Comparison of ENCODE assay signal across 10 cellular contexts in the genomic region with DNA sequence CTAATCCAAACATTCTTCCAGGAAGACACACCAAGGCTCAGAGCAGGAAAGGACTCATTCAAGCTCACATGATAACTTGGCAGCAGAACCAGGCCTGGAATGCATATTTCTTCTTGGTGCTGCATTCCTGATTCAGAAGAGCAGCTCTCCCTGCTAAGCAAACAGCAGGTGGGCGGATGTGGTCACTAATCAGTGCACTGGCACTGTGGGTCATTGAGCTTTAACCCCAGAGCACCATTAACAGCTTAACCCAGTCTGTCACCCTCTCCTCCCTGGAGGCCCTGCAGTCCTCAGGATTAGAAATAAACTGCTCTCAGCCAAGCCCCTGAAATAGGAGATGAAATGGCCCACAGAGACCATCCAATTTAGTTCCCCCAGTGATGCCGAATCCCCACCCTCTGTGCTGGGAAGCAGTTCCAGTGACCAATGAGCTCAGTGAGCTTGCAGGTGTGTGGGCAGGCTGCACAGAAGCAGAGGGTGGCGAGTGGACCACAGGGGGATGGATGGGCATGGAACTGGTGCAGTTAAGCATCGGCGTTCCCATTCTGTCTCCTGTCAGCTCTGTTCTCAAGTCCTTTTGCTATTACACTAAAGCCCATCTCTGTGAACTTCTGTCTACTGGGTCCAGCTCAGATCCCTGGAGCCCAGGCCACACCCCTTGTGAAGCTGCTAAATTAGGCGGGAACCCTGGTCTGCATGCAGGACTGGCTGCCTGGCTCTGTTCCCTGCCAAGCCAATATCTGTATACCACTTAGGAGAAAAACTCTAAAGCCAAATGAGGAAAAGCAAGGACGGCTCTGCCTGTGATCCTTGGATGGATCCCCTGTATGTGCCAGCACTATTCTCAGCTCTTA. TPM values are rescaled to one million over a fixed set of nuclear protein-coding genes. Genes with fewer than 3 reads are reported as not detected.
DNase-seq lines count a peak whose midpoint lies in the region; ATAC-seq, FAIRE-seq and TF ChIP-seq lines count a peak whose summit lies in the region.
"Had no signal": no experiment of that assay in that cellular context is flagged by ENCODE, and none has a peak within 500 bp of the region (broad histone marks: within the 10 kb centered on the region; RNA-seq: fewer than 3 reads in every experiment).

No MANE protein-coding gene starts in this region.

- FAIRE-seq in A549 (lab: Jason Lieb, UNC) (no peak), GM12878 (lab: Jason Lieb, UNC) (no peak), kidney (lab: Jason Lieb, UNC) (no peak)

- TF ChIP-seq EP300 in A549 (IDR thresholded peaks at IDR 0.05) (no peak), GM12878 (IDR thresholded peaks at IDR 0.05; ENCODE audit: borderline replicate concordance in 1 of 2, control insufficient read depth in 1 of 2, low read depth in 2 of 2, low read length in 2 of 2) (no peak)

- H3K4me2 ChIP-seq in A549 (no peak overlapping the region), GM12878 (ENCODE audit: control insufficient read depth, insufficient read depth) (no peak overlapping the region)
- H3K4me2 ChIP-seq: BLaER1 had no signal

- intact Hi-C loops in GM12878 (cut with micrococcal nuclease; ENCODE audit: unreplicated experiment) (no loop called here), kidney (cut with DNase I) (no loop called here), esophagus squamous epithelium (cut with DNase I) (no loop called here)

- H3K36me3 ChIP-seq in GM12878 (ENCODE audit: control insufficient read depth in 2 of 2, insufficient read depth in 2 of 2, low read length in 1 of 2) (no peaks in the 10 kb centered on the region), kidney (ENCODE audit: control insufficient read depth in 1 of 2, insufficient read depth in 2 of 2, low read length in 2 of 2) (no peaks in the 10 kb centered on the region), esophagus squamous epithelium (no peaks in the 10 kb centered on the region)
- H3K36me3 ChIP-seq: BLaER1 had no signal

- H3K9me3 ChIP-seq in A549 (no peaks in the 10 kb centered on the region), GM12878 (replicated peaks; ENCODE audit: control insufficient read depth, insufficient read depth, low read length) (no peaks in the 10 kb centered on the region), kidney (ENCODE audit: control insufficient read depth in 1 of 2, low read length in 2 of 2) (no peaks in the 10 kb centered on the region), esophagus squamous epithelium (no peaks in the 10 kb centered on the region)
- H3K9me3 ChIP-seq: BLaER1 had no signal

- no peak overlapping the region for H3K9ac ChIP-seq in GM12878 (ENCODE audit: control insufficient read depth, insufficient read depth, low read length)
- H3K9ac ChIP-seq in kidney (ENCODE audit: low read length in 2 of 2), result peak overlapping the region in 1 of 2 donors; percentile 2
- H3K9ac ChIP-seq: BLaER1 had no signal

- H3K27ac Mint-ChIP-seq in activated naive CD4-positive, alpha-beta T cell treated with anti-CD3 and anti-CD28 coated beads, Interleukin-2, amount 10 ng/mL, durations not matched to agents 7 days and 5 days, result no peak overlapping the region

- 83% methylated on average over 7 of the region's 7 CpGs for WGBS in A549 (ENCODE audit: missing lambda C conversion rate)
- WGBS in GM12878 (ENCODE audit: insufficient coverage, insufficient replicate concordance, low lambda C conversion rate, missing lambda C conversion rate), result 68% methylated on average over 7 of the region's 7 CpGs
- WGBS in esophagus squamous epithelium, 2 donors, result 69 to 74% methylated on average over 5 to 6 of the region's 7 CpGs

- H3K27ac ChIP-seq in A549, result peak overlapping the region; percentile 5 to 11; a peak in 2 of 6 replicates
- H3K27ac ChIP-seq in GM12878 (ENCODE audit: control insufficient read depth, insufficient read depth), result no peak overlapping the region
- peak overlapping the region; percentile 26 to 51 for H3K27ac ChIP-seq in kidney (ENCODE audit: low read depth in 2 of 2, low read length in 2 of 2)
- H3K27ac ChIP-seq in esophagus squamous epithelium, result peak overlapping the region in 1 of 4 donors; percentile 16
- H3K27ac ChIP-seq: BLaER1 had no signal

- no peak overlapping the region for H2AFZ ChIP-seq in GM12878 (ENCODE audit: control insufficient read depth, low read depth, low read length)

- H3K4me3 ChIP-seq in A549, result no peak overlapping the region
- no peak overlapping the region for H3K4me3 ChIP-seq in GM12878
- H3K4me3 ChIP-seq in kidney (ENCODE audit: low read length in 2 of 2), result no peak overlapping the region
- H3K4me3 ChIP-seq in esophagus squamous epithelium, result no peak overlapping the region
- H3K4me3 ChIP-seq: BLaER1 had no signal

- TF ChIP-seq RAD21 in A549 (conservative IDR thresholded peaks at IDR 0.05 in 1 of 2, IDR thresholded peaks at IDR 0.05 in 1 of 2) (no peak), GM12878 (IDR thresholded peaks at IDR 0.05; ENCODE audit: insufficient read depth, low read depth, low read length) (no peak)

- DNase-seq in A549 (ENCODE audit: low read depth in 1 of 2, low spot score in 1 of 2) (no peak), GM12878 (ENCODE audit: low read depth, low spot score) (no peak), kidney (peak; percentile 78), esophagus squamous epithelium (lab: John Stamatoyannopoulos, UW) (no peak), medulla oblongata (ENCODE audit: extremely low spot score) (no peak)
- no peak for DNase-seq in activated naive CD4-positive, alpha-beta T cell treated with anti-CD3 and anti-CD28 coated beads, Interleukin-2, amount 10 ng/mL, durations not matched to agents 7 days and 5 days
- DNase-seq: T1000 had no signal

- POLR2A ChIA-PET in A549 (lab: Yijun Ruan, JAX), result interaction anchor here (0.6 to 1.7 kb wide), 2 partner anchors 16 to 557 kb away, joined by 3 to 12 read pairs; a partner anchor contains a TSS
- POLR2A ChIA-PET in GM12878 (lab: Charles Lee), result no interaction called here

- peak; percentile 30 to 35; a peak in 3 of 6 replicates for ATAC-seq in A549
- peak; percentile 67 for ATAC-seq in HG03432 (IDR thresholded peaks at IDR 0.05; ENCODE audit: unreplicated experiment)
- ATAC-seq in GM12878, result peak; percentile 82
- no peak for ATAC-seq in HG03280 (IDR thresholded peaks at IDR 0.05; ENCODE audit: unreplicated experiment)

- RAD21 ChIA-PET in GM12878 (lab: Charles Lee; ENCODE audit: unreplicated experiment), result no interaction called here

- H3K4me1 ChIP-seq in A549 (peaks cover 23% of the 10 kb centered on the region), GM12878 (ENCODE audit: control insufficient read depth, insufficient read depth, low read length) (peaks cover 17% of the 10 kb centered on the region), kidney (ENCODE audit: control insufficient read depth in 1 of 2, insufficient read depth in 1 of 2, low read depth in 1 of 2, low read length in 2 of 2) (peaks cover 7% of the 10 kb centered on the region in 2 donors), esophagus squamous epithelium (peaks cover 0 to 9% (median 7%) of the 10 kb centered on the region in 3 donors)

- TF ChIP-seq CTCF in A549 (IDR thresholded peaks at IDR 0.05), result no peak
- no peak for TF ChIP-seq CTCF in GM12878 (IDR thresholded peaks at IDR 0.05 in 2 of 3, conservative IDR thresholded peaks at IDR 0.05 in 1 of 3; ENCODE audit: control insufficient read depth in 2 of 3, extremely low read depth in 1 of 3, insufficient read depth in 1 of 3, low read depth in 3 of 3, low read length in 3 of 3)
- no peak for TF ChIP-seq CTCF in kidney (IDR thresholded peaks at IDR 0.05; ENCODE audit: borderline replicate concordance, extremely low read depth, insufficient read depth)
- no peak for TF ChIP-seq CTCF in esophagus squamous epithelium (IDR thresholded peaks at IDR 0.05)

- peaks cover 19% of the 10 kb centered on the region for H3K4me1 Mint-ChIP-seq in activated naive CD4-positive, alpha-beta T cell treated with anti-CD3 and anti-CD28 coated beads, Interleukin-2, amount 10 ng/mL, durations not matched to agents 7 days and 5 days

- in situ Hi-C loops in GM12878 (cut with MboI), result no loop called here

- no TSS peak for BruUV-seq in GM12878 (replicated peaks; lab: Mats Ljungman, UMichigan)

- no peaks in the 10 kb centered on the region for H3K9me3 Mint-ChIP-seq in activated naive CD4-positive, alpha-beta T cell treated with anti-CD3 and anti-CD28 coated beads, Interleukin-2, amount 10 ng/mL, durations not matched to agents 7 days and 5 days

- SMC1A ChIA-PET in GM12878 (lab: Charles Lee; ENCODE audit: uncharacterized antibody, unreplicated experiment), result interaction anchor here (0.7 to 1.4 kb wide), 2 partner anchors 29 to 128 kb away, joined by 3 to 6 read pairs; no protein-coding TSS in a partner anchor

- TF ChIP-seq POLR2A in A549 (IDR thresholded peaks at IDR 0.05; ENCODE audit: low read length) (no peak), GM12878 (IDR thresholded peaks at IDR 0.05; ENCODE audit: low read depth, low read length) (no peak), esophagus squamous epithelium (IDR thresholded peaks at IDR 0.05) (no peak)

- no peaks in the 10 kb centered on the region for H3K27me3 Mint-ChIP-seq in activated naive CD4-positive, alpha-beta T cell treated with anti-CD3 and anti-CD28 coated beads, Interleukin-2, amount 10 ng/mL, durations not matched to agents 7 days and 5 days

- H3K27me3 ChIP-seq in GM12878 (replicated peaks in 1 of 2; ENCODE audit: control insufficient read depth in 2 of 2, insufficient read depth in 2 of 2, low read length in 1 of 2), result no peaks in the 10 kb centered on the region
- H3K27me3 ChIP-seq in esophagus squamous epithelium, result no peaks in the 10 kb centered on the region
- H3K27me3 ChIP-seq: BLaER1 had no signal

- H4K20me1 ChIP-seq in GM12878 (ENCODE audit: control insufficient read depth, insufficient read depth), result no peaks in the 10 kb centered on the region
- H4K20me1 ChIP-seq: BLaER1 had no signal

- no peak overlapping the region for H3K4me3 Mint-ChIP-seq in activated naive CD4-positive, alpha-beta T cell treated with anti-CD3 and anti-CD28 coated beads, Interleukin-2, amount 10 ng/mL, durations not matched to agents 7 days and 5 days

- no peaks in the 10 kb centered on the region for H3K79me2 ChIP-seq in GM12878 (ENCODE audit: control insufficient read depth, insufficient read depth, low read length)

- H3K36me3 Mint-ChIP-seq in activated naive CD4-positive, alpha-beta T cell treated with anti-CD3 and anti-CD28 coated beads, Interleukin-2, amount 10 ng/mL, durations not matched to agents 7 days and 5 days, result no peaks in the 10 kb centered on the region

- CTCF ChIA-PET in A549 (lab: Yijun Ruan, JAX), result interaction anchor here (0.6 to 3.4 kb wide), 14 partner anchors 11 to 482 kb away, joined by 3 to 20 read pairs (median 4); no protein-coding TSS in a partner anchor
- CTCF ChIA-PET in GM12878 (lab: Yijun Ruan, JAX), result interaction anchor here (1.1 to 1.9 kb wide), 5 partner anchors 16 to 292 kb away, joined by 3 to 5 read pairs (median 3); a partner anchor contains a TSS
- CTCF ChIA-PET in activated naive CD4-positive, alpha-beta T cell treated with anti-CD3 and anti-CD28 coated beads, Interleukin-2, amount 10 ng/mL, durations not matched to agents 7 days and 5 days (lab: Charles Lee), result interaction anchor here (0.9 to 1.5 kb wide), 5 partner anchors 9 to 251 kb away, joined by 3 to 6 read pairs (median 3); no protein-coding TSS in a partner anchor

RNA-seq across cellular contexts. Expression of a gene that starts 16.6 kb away (rescaled TPM):
- polyA plus RNA-seq in A549 (2011; rRNA removed) (25.7 and 32.8 TPM in 2 replicates), A549 (2017; fragmentation: RNase III; extraction: RNeasy Plus Mini Kit Qiagen cat#74134 plus additional on column Dnase treatment) (21.1 to 33.4 TPM (median 30.0 TPM) in 3 replicates), GM12878 (2011; rRNA removed) (0.71 and 0.84 TPM in 2 replicates), GM12878 (2014; fragmentation: Illumina TruSeq; extraction: Trizol) (5.1 and 5.2 TPM in 2 replicates), GM12878 (2014; fragmentation: Nextera tagmentation; extraction: Ambion mirVana) (1 to 10 TPM; 1.4 to 1.6 TPM), GM12878 (2014; rRNA removed) (2.5 and 2.8 TPM in 2 replicates), GM12878 (2016; fragmentation: Nextera tagmentation; extraction: Ambion mirVana) (1 to 10 TPM; 1.8 to 2.4 TPM), kidney (ENCODE audit: insufficient read depth, low read depth, low replicate concordance) (12.4 TPM)
- 7.3 and 9.4 TPM in 2 replicates for polyA plus RNA-seq in A549 (2012; cell fraction: cytosol; rRNA removed)
- polyA plus RNA-seq in A549 (2012; cell fraction: nucleus; rRNA removed), result 3.7 and 4.9 TPM in 2 replicates
- polyA minus RNA-seq in A549 (2011; rRNA and poly(A)+ RNA removed), result 15.9 and 19.0 TPM in 2 replicates
- total RNA-seq in GM12878 (2013; cell fraction: nucleolus; rRNA removed), result 0.44 and 0.64 TPM in 2 replicates
- total RNA-seq in GM12878 (2014; rRNA removed) (3.0 and 3.7 TPM in 2 replicates), GM12878 (2014; rRNA removed; fragmentation: Illumina TruSeq; extraction: Trizol) (4.0 TPM in 2 replicates), GM12878 (2021) (3.8 and 4.3 TPM in 2 replicates), kidney (20.4 TPM), esophagus squamous epithelium (10 to 100 TPM; 16.2 to 20.8 (median 18.0) TPM)
- 1.1 TPM for polyA plus RNA-seq in GM12878 (2011; ENCODE audit: low read depth)
- polyA plus RNA-seq in GM12878 (2011; cell fraction: cytosol; rRNA removed), result 0.43 and 0.52 TPM in 2 replicates
- 0.13 and 0.32 TPM in 2 replicates for polyA plus RNA-seq in GM12878 (2011; cell fraction: nucleus; rRNA removed)
- polyA plus RNA-seq in GM12878 (2012), result 1.7 and 2.3 TPM in 2 replicates
- 0.66 and 0.72 TPM in 2 replicates for polyA minus RNA-seq in GM12878 (2011; rRNA and poly(A)+ RNA removed)
- polyA minus RNA-seq in GM12878 (2011; cell fraction: cytosol; rRNA and poly(A)+ RNA removed), result 0.27 and 0.62 TPM in 2 replicates
- polyA minus RNA-seq in GM12878 (2011; cell fraction: nucleus; rRNA and poly(A)+ RNA removed), result 0.12 and 0.57 TPM in 2 replicates
